1 cellular context compared by ENCODE assay signal in the genomic region with DNA sequence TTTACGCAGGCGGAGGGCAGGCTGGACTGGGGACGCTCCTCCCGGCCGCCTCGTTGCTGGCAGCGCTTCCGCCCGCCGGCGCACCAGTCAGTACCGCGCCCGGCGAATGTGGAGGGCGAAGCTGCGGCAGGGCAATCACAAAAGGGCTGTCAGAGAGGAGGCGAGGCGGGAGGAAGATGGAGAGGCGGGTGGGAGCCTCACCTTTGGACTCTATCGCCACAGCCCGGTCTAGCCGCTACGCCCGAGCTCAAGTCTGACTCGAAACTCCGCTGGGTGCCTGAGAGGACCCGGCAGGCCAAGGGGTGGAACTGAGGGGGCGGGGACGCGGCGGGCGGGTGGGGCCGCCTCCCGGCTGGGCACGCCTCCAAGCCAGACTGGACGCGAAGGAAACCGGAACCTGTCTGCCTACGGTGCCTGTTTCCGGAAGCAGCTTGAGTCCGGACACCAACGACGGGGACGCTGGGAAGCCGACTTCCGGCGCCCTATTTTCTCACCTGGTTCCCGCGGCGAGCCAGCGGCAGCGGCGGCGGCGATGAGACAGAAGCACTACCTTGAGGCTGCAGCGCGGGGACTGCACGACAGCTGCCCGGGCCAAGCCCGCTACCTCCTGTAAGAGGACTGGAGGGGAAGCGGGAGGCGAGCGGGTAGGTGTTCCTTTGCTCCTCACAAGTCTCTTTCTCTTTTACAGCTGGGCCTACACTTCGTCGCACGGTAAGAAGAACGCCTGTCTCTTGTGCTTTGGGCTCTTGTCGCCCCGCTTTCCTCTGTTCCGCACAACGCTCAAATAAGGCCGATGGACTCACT.
TF ChIP-seq lines count a peak whose summit lies in the region.

A gene (plus strand): TSS at position 483 of the 804 bp plus-strand sequence.

TF ChIP-seq in HepG2, 621 proteins besides CTCF, POLR2A, EP300 and RAD21 (continued from another document and continues in another):
- TF ChIP-seq, protein P1, sequence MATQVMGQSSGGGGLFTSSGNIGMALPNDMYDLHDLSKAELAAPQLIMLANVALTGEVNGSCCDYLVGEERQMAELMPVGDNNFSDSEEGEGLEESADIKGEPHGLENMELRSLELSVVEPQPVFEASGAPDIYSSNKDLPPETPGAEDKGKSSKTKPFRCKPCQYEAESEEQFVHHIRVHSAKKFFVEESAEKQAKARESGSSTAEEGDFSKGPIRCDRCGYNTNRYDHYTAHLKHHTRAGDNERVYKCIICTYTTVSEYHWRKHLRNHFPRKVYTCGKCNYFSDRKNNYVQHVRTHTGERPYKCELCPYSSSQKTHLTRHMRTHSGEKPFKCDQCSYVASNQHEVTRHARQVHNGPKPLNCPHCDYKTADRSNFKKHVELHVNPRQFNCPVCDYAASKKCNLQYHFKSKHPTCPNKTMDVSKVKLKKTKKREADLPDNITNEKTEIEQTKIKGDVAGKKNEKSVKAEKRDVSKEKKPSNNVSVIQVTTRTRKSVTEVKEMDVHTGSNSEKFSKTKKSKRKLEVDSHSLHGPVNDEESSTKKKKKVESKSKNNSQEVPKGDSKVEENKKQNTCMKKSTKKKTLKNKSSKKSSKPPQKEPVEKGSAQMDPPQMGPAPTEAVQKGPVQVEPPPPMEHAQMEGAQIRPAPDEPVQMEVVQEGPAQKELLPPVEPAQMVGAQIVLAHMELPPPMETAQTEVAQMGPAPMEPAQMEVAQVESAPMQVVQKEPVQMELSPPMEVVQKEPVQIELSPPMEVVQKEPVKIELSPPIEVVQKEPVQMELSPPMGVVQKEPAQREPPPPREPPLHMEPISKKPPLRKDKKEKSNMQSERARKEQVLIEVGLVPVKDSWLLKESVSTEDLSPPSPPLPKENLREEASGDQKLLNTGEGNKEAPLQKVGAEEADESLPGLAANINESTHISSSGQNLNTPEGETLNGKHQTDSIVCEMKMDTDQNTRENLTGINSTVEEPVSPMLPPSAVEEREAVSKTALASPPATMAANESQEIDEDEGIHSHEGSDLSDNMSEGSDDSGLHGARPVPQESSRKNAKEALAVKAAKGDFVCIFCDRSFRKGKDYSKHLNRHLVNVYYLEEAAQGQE (IDR thresholded peaks at IDR 0.05; ENCODE audit: borderline replicate concordance in 1 of 2, low read depth in 1 of 2, low read length in 2 of 2) = peak in 1 of 2 experiments; percentile 51; a peak in 1 of 4 replicates
- TF ChIP-seq MAFK (conservative IDR thresholded peaks at IDR 0.05 in 1 of 2, IDR thresholded peaks at IDR 0.05 in 1 of 2; ENCODE audit: low read length in 2 of 2) (0 out of 4 replicates have a peak, but pooled peaks of 1 of the 2 experiments have one; percentile 37), MAF1 (CRISPR knock-in tag; IDR thresholded peaks at IDR 0.05; ENCODE audit: borderline replicate concordance) (peak; percentile 52; the same call in 1 of the 2 replicates), MBNL3 (CRISPR knock-in tag; conservative IDR thresholded peaks at IDR 0.05) (no peak), MEF2D (CRISPR knock-in tag; IDR thresholded peaks at IDR 0.05) (peak; percentile 30; the same call in 1 of the 2 replicates), ZFP82 (CRISPR knock-in tag; IDR thresholded peaks at IDR 0.05; ENCODE audit: borderline replicate concordance) (0 out of 2 replicates have a peak, but pooled peaks have one; percentile 72), GATA4 (IDR thresholded peaks at IDR 0.05; ENCODE audit: borderline replicate concordance, low read depth) (peak; percentile 67; the same call in 1 of the 2 replicates), NCOR1 (IDR thresholded peaks at IDR 0.05; ENCODE audit: borderline replicate concordance, low read length) (peak; percentile 58; the same call in 1 of the 2 replicates), SATB2 (CRISPR knock-in tag; IDR thresholded peaks at IDR 0.05) (no peak), ZNF34 (CRISPR knock-in tag; IDR thresholded peaks at IDR 0.05; ENCODE audit: borderline replicate concordance) (no peak), ZFP90 (CRISPR knock-in tag; IDR thresholded peaks at IDR 0.05; ENCODE audit: borderline replicate concordance) (0 out of 2 replicates have a peak, but pooled peaks have one; percentile 37), ZNF577 (CRISPR knock-in tag; IDR thresholded peaks at IDR 0.05; ENCODE audit: borderline replicate concordance, low read depth) (no peak), ONECUT2 (CRISPR knock-in tag; IDR thresholded peaks at IDR 0.05) (no peak), KLF16 (CRISPR knock-in tag; IDR thresholded peaks at IDR 0.05) (peak in 1 of 2 experiments; percentile 93; a peak in 2 of 4 replicates), ZNF7 (CRISPR knock-in tag; IDR thresholded peaks at IDR 0.05) (no peak), TBX2 (CRISPR knock-in tag; IDR thresholded peaks at IDR 0.05; ENCODE audit: borderline replicate concordance) (peak; percentile 87), SNAPC2 (CRISPR knock-in tag; IDR thresholded peaks at IDR 0.05) (0 out of 2 replicates have a peak, but pooled peaks have one; percentile 76), NR2F6 (IDR thresholded peaks at IDR 0.05) (no peak), NR2F6 (CRISPR knock-in tag; IDR thresholded peaks at IDR 0.05) (peak; percentile 31; the same call in 1 of the 2 replicates), ZNF777 (CRISPR knock-in tag; IDR thresholded peaks at IDR 0.05) (peak; percentile 70; the same call in 1 of the 2 replicates), HOXA3 (CRISPR knock-in tag; IDR thresholded peaks at IDR 0.05) (peak; percentile 95), RBFOX2 (IDR thresholded peaks at IDR 0.05; ENCODE audit: low read depth, low read length) (peak; percentile 88), ZNF12 (CRISPR knock-in tag; IDR thresholded peaks at IDR 0.05) (no peak; the same call in 1 of the 2 replicates), ZNF263 (CRISPR knock-in tag; IDR thresholded peaks at IDR 0.05) (peak; percentile 66), RFX3 (CRISPR knock-in tag; IDR thresholded peaks at IDR 0.05) (no peak; the same call in 1 of the 2 replicates), SMAD1 (CRISPR knock-in tag; IDR thresholded peaks at IDR 0.05; ENCODE audit: borderline replicate concordance, low read depth) (no peak; the same call in 1 of the 2 replicates), ZNF33B (CRISPR knock-in tag; IDR thresholded peaks at IDR 0.05) (no peak; the same call in 1 of the 2 replicates)
- TF ChIP-seq, protein P2, sequence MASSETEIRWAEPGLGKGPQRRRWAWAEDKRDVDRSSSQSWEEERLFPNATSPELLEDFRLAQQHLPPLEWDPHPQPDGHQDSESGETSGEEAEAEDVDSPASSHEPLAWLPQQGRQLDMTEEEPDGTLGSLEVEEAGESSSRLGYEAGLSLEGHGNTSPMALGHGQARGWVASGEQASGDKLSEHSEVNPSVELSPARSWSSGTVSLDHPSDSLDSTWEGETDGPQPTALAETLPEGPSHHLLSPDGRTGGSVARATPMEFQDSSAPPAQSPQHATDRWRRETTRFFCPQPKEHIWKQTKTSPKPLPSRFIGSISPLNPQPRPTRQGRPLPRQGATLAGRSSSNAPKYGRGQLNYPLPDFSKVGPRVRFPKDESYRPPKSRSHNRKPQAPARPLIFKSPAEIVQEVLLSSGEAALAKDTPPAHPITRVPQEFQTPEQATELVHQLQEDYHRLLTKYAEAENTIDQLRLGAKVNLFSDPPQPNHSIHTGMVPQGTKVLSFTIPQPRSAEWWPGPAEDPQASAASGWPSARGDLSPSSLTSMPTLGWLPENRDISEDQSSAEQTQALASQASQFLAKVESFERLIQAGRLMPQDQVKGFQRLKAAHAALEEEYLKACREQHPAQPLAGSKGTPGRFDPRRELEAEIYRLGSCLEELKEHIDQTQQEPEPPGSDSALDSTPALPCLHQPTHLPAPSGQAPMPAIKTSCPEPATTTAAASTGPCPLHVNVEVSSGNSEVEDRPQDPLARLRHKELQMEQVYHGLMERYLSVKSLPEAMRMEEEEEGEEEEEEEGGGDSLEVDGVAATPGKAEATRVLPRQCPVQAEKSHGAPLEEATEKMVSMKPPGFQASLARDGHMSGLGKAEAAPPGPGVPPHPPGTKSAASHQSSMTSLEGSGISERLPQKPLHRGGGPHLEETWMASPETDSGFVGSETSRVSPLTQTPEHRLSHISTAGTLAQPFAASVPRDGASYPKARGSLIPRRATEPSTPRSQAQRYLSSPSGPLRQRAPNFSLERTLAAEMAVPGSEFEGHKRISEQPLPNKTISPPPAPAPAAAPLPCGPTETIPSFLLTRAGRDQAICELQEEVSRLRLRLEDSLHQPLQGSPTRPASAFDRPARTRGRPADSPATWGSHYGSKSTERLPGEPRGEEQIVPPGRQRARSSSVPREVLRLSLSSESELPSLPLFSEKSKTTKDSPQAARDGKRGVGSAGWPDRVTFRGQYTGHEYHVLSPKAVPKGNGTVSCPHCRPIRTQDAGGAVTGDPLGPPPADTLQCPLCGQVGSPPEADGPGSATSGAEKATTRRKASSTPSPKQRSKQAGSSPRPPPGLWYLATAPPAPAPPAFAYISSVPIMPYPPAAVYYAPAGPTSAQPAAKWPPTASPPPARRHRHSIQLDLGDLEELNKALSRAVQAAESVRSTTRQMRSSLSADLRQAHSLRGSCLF (CRISPR knock-in tag; IDR thresholded peaks at IDR 0.05; ENCODE audit: borderline replicate concordance) = no peak
- TF ChIP-seq, protein P3, sequence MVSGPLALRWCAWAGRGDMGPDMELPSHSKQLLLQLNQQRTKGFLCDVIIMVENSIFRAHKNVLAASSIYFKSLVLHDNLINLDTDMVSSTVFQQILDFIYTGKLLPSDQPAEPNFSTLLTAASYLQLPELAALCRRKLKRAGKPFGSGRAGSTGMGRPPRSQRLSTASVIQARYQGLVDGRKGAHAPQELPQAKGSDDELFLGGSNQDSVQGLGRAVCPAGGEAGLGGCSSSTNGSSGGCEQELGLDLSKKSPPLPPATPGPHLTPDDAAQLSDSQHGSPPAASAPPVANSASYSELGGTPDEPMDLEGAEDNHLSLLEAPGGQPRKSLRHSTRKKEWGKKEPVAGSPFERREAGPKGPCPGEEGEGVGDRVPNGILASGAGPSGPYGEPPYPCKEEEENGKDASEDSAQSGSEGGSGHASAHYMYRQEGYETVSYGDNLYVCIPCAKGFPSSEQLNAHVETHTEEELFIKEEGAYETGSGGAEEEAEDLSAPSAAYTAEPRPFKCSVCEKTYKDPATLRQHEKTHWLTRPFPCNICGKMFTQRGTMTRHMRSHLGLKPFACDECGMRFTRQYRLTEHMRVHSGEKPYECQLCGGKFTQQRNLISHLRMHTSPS (CRISPR knock-in tag; IDR thresholded peaks at IDR 0.05; ENCODE audit: low read depth) = peak; percentile 19; the same call in 1 of the 2 replicates
- TF ChIP-seq, protein P4, sequence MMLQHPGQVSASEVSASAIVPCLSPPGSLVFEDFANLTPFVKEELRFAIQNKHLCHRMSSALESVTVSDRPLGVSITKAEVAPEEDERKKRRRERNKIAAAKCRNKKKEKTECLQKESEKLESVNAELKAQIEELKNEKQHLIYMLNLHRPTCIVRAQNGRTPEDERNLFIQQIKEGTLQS (CRISPR knock-in tag; IDR thresholded peaks at IDR 0.05) = peak; percentile 42; the same call in 1 of the 2 replicates
- TF ChIP-seq, protein P5, sequence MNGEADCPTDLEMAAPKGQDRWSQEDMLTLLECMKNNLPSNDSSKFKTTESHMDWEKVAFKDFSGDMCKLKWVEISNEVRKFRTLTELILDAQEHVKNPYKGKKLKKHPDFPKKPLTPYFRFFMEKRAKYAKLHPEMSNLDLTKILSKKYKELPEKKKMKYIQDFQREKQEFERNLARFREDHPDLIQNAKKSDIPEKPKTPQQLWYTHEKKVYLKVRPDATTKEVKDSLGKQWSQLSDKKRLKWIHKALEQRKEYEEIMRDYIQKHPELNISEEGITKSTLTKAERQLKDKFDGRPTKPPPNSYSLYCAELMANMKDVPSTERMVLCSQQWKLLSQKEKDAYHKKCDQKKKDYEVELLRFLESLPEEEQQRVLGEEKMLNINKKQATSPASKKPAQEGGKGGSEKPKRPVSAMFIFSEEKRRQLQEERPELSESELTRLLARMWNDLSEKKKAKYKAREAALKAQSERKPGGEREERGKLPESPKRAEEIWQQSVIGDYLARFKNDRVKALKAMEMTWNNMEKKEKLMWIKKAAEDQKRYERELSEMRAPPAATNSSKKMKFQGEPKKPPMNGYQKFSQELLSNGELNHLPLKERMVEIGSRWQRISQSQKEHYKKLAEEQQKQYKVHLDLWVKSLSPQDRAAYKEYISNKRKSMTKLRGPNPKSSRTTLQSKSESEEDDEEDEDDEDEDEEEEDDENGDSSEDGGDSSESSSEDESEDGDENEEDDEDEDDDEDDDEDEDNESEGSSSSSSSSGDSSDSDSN (CRISPR knock-in tag; IDR thresholded peaks at IDR 0.05) = peak; percentile 95
- TF ChIP-seq, protein P6, sequence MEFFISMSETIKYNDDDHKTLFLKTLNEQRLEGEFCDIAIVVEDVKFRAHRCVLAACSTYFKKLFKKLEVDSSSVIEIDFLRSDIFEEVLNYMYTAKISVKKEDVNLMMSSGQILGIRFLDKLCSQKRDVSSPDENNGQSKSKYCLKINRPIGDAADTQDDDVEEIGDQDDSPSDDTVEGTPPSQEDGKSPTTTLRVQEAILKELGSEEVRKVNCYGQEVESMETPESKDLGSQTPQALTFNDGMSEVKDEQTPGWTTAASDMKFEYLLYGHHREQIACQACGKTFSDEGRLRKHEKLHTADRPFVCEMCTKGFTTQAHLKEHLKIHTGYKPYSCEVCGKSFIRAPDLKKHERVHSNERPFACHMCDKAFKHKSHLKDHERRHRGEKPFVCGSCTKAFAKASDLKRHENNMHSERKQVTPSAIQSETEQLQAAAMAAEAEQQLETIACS (CRISPR knock-in tag; IDR thresholded peaks at IDR 0.05) = no peak
- TF ChIP-seq, protein P7, sequence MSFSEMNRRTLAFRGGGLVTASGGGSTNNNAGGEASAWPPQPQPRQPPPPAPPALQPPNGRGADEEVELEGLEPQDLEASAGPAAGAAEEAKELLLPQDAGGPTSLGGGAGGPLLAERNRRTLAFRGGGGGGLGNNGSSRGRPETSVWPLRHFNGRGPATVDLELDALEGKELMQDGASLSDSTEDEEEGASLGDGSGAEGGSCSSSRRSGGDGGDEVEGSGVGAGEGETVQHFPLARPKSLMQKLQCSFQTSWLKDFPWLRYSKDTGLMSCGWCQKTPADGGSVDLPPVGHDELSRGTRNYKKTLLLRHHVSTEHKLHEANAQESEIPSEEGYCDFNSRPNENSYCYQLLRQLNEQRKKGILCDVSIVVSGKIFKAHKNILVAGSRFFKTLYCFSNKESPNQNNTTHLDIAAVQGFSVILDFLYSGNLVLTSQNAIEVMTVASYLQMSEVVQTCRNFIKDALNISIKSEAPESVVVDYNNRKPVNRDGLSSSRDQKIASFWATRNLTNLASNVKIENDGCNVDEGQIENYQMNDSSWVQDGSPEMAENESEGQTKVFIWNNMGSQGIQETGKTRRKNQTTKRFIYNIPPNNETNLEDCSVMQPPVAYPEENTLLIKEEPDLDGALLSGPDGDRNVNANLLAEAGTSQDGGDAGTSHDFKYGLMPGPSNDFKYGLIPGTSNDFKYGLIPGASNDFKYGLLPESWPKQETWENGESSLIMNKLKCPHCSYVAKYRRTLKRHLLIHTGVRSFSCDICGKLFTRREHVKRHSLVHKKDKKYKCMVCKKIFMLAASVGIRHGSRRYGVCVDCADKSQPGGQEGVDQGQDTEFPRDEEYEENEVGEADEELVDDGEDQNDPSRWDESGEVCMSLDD (CRISPR knock-in tag; IDR thresholded peaks at IDR 0.05; ENCODE audit: borderline replicate concordance) = peak; percentile 83
- TF ChIP-seq, protein P8, sequence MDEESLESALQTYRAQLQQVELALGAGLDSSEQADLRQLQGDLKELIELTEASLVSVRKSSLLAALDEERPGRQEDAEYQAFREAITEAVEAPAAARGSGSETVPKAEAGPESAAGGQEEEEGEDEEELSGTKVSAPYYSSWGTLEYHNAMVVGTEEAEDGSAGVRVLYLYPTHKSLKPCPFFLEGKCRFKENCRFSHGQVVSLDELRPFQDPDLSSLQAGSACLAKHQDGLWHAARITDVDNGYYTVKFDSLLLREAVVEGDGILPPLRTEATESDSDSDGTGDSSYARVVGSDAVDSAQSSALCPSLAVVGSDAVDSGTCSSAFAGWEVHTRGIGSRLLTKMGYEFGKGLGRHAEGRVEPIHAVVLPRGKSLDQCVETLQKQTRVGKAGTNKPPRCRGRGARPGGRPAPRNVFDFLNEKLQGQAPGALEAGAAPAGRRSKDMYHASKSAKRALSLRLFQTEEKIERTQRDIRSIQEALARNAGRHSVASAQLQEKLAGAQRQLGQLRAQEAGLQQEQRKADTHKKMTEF (CRISPR knock-in tag; IDR thresholded peaks at IDR 0.05) = peak; percentile 95
